In genomic region chr13:50810998-50811397, GRCh38 we compare ENCODE assay signal across 10 cellular contexts. TPM values are rescaled to one million over a fixed set of nuclear protein-coding genes. Genes with fewer than 3 reads are reported as not detected.
DNase-seq lines count a peak whose midpoint lies in the region; ATAC-seq and TF ChIP-seq lines count a peak whose summit lies in the region.
"Had no signal": no experiment of that assay in that cellular context is flagged by ENCODE, and none has a peak within 500 bp of the region (broad histone marks: within the 10 kb centered on the region; RNA-seq: fewer than 3 reads in every experiment).

No MANE protein-coding gene starts in this region.

- DNase-seq in CD1c-positive myeloid dendritic cell (ENCODE audit: extremely low spot score) (peak; percentile 61), NOMO-1 treated with dmso at 0.1 percent for 144 hours (lab: John Stamatoyannopoulos, UW; ENCODE audit: unreplicated experiment) (peak; percentile 90), sciatic nerve (ENCODE audit: low spot score) (no peak), mammary epithelial cell (no peak)
- no peak for DNase-seq in stimulated activated CD4-positive, alpha-beta T cell treated with anti-CD3 and anti-CD28 coated beads, Interleukin-4, amount 100 ng/mL, for 24 hours
- DNase-seq: BE2C had no signal

- intact Hi-C loops in sciatic nerve (cut with DNase I) (no loop called here), mammary epithelial cell (cut with micrococcal nuclease) (loop anchor here (10.0 kb wide), 1 partner anchor 246 kb away; no protein-coding TSS in a partner anchor)

- H3K79me2 ChIP-seq in mammary epithelial cell (ENCODE audit: insufficient read depth, low read length): no peaks in the 10 kb centered on the region

- WGBS in mammary epithelial cell (ENCODE audit: low coverage, missing lambda C conversion rate): 97% methylated on average over 2 of the region's 2 CpGs

- H2AFZ ChIP-seq in mammary epithelial cell (ENCODE audit: low read depth, low read length): no peak overlapping the region

- H3K4me3 ChIP-seq in mammary epithelial cell (replicated peaks in 1 of 3; ENCODE audit: insufficient read depth in 1 of 3, low read depth in 2 of 3, low read length in 3 of 3): no peak overlapping the region

- no peaks in the 10 kb centered on the region for H3K36me3 ChIP-seq in mammary epithelial cell (ENCODE audit: insufficient read depth, low read length)
- H3K36me3 ChIP-seq: BE2C had no signal

- no peak for TF ChIP-seq CTCF in mammary epithelial cell (conservative IDR thresholded peaks at IDR 0.05 in 1 of 2, IDR thresholded peaks at IDR 0.05 in 1 of 2; ENCODE audit: extremely low read depth in 1 of 2, insufficient read depth in 1 of 2, low read depth in 1 of 2, low read length in 2 of 2)

- H3K27me3 ChIP-seq in mammary epithelial cell (ENCODE audit: insufficient read depth, low read length): peaks cover 2% of the 10 kb centered on the region
- H3K27me3 ChIP-seq: BE2C had no signal

- H4K20me1 ChIP-seq in mammary epithelial cell (ENCODE audit: insufficient read depth, low read length): no peaks in the 10 kb centered on the region

- H3K27ac ChIP-seq in mammary epithelial cell (ENCODE audit: insufficient read depth, low read depth, low read length): no peak overlapping the region

- no peaks in the 10 kb centered on the region for H3K4me1 ChIP-seq in mammary epithelial cell (ENCODE audit: insufficient read depth, low read length)
- H3K4me1 ChIP-seq: BE2C had no signal

- H3K9me3 ChIP-seq in mammary epithelial cell (replicated peaks; ENCODE audit: insufficient read depth, low read length): no peaks in the 10 kb centered on the region
- H3K9me3 ChIP-seq: BE2C had no signal

- dilution Hi-C loops in mammary epithelial cell (cut with HindIII; ENCODE audit: low sequenced_read_pairs): no loop called here

- CTCF ChIA-PET in mammary epithelial cell (lab: Charles Lee; ENCODE audit: low non-redundant PET): no interaction called here

- ATAC-seq in GM19372 (IDR thresholded peaks at IDR 0.05; ENCODE audit: low read depth, unreplicated experiment) (peak; percentile 91), HG03039 (IDR thresholded peaks at IDR 0.05; ENCODE audit: unreplicated experiment) (peak; percentile 80), HG03196 (IDR thresholded peaks at IDR 0.05; ENCODE audit: unreplicated experiment) (no peak), sciatic nerve (no peak)

- in situ Hi-C loops in mammary epithelial cell (cut with MboI; ENCODE audit: low sequenced_read_pairs in 2 of 2): loop anchor here (25.0 kb wide), 3 partner anchors 251 to 849 kb away; partner anchors contain the start of gene TRIM13 (in 1 of the 2)

- no peak overlapping the region for H3K4me2 ChIP-seq in mammary epithelial cell (ENCODE audit: insufficient read depth, low read depth, low read length)

- BruUV-seq in mammary epithelial cell (replicated peaks; lab: Mats Ljungman, UMichigan): no TSS peak

- no peak overlapping the region for H3K9ac ChIP-seq in mammary epithelial cell (ENCODE audit: insufficient read depth, low read length)

RNA-seq across cellular contexts. Expression of gene DLEU7, which starts 32.5 kb away (rescaled TPM):
- total RNA-seq in sciatic nerve (11.5 TPM), mammary epithelial cell (not detected)
- polyA plus RNA-seq in mammary epithelial cell: not detected
- polyA minus RNA-seq in mammary epithelial cell: not detected
- total RNA-seq: epithelial cell of proximal tubule had no signal

Comparison
In these comparisons a context has a peak if more than half of its experiments do, and no peak if none do; other contexts are left out.
1. DNase-seq: peak in CD1c-positive myeloid dendritic cell (single experiment) and NOMO-1 treated with dmso at 0.1 percent for 144 hours (single experiment); none in sciatic nerve (single experiment), stimulated activated CD4-positive, alpha-beta T cell treated with anti-CD3 and anti-CD28 coated beads, Interleukin-4, amount 100 ng/mL, for 24 hours (single experiment) and mammary epithelial cell (single experiment).
2. ATAC-seq: peak in GM19372 (single experiment) and HG03039 (single experiment); none in HG03196 (single experiment) and sciatic nerve (single experiment).
3. RNA of gene DLEU7, which starts 32.5 kb away (total RNA-seq): 11.5 TPM in sciatic nerve (single experiment); not detected in mammary epithelial cell; every median in the first group is over 10 times any median in the second.